Comparison of ENCODE assay signal across 12 cellular contexts in genomic region chr22:46062971-46063631, GRCh38.
DNase-seq lines count a peak whose midpoint lies in the region; ATAC-seq, FAIRE-seq and TF ChIP-seq lines count a peak whose summit lies in the region.
"Had no signal": no experiment of that assay in that cellular context is flagged by ENCODE, and none has a peak within 500 bp of the region (broad histone marks: within the 10 kb centered on the region; RNA-seq: fewer than 3 reads in every experiment).

No MANE protein-coding gene starts in this region.

- 77 to 79% (median 78%) methylated on average over 15 of the region's 15 CpGs for WGBS in small intestine, 3 donors

- TF ChIP-seq CTCF in chondrocyte (IDR thresholded peaks at IDR 0.05) (no peak), lower lobe of right lung (IDR thresholded peaks at IDR 0.05) (no peak), thoracic aorta (IDR thresholded peaks at IDR 0.05) (no peak)

- intact Hi-C loops in lower lobe of right lung (cut with DNase I), result no loop called here

- DNase-seq in NCI-H1105 treated with DMSO at 0.1 percent for 48 hours (lab: John Stamatoyannopoulos, UW), result peak; percentile 75
- DNase-seq in chondrocyte (ENCODE audit: low spot score), result peak; percentile 63
- DNase-seq in lower lobe of right lung, result peak; percentile 24
- no peak for DNase-seq in thoracic aorta (ENCODE audit: low spot score)
- no peak for DNase-seq in NCI-H510A (lab: John Stamatoyannopoulos, UW)
- DNase-seq in small intestine, result no peak
- no peak for DNase-seq in NCI-H2171 treated with DMSO at 0.1 percent for 48 hours (lab: John Stamatoyannopoulos, UW)
- no peak for DNase-seq in NCI-H1694 treated with DMSO at 0.1 percent for 48 hours (lab: John Stamatoyannopoulos, UW)
- DNase-seq: activated CD4-positive, alpha-beta T cell treated with anti-CD3 and anti-CD28 coated beads, Interleukin-2, amount 10 ng/mL, durations not matched to agents 24 days and 14 days; OCI-M1 had no signal

- H3K4me1 ChIP-seq in lower lobe of right lung (peaks cover 89% of the 10 kb centered on the region), thoracic aorta (ENCODE audit: control insufficient read depth in 1 of 2, low read depth in 2 of 2) (peaks cover 56 to 93% of the 10 kb centered on the region in 2 donors), small intestine (ENCODE audit: control insufficient read depth in 2 of 2, insufficient read depth in 1 of 2, low read depth in 1 of 2, low read length in 1 of 2) (peaks cover 0 to 4% of the 10 kb centered on the region in 2 donors)

- H3K27ac ChIP-seq in lower lobe of right lung (peak overlapping the region; percentile 97), thoracic aorta (peak overlapping the region; percentile 97 to 98), small intestine (ENCODE audit: low read depth in 1 of 2, low read length in 1 of 2) (peak overlapping the region in 1 of 2 donors; percentile 70)

- no peaks in the 10 kb centered on the region for H3K27me3 ChIP-seq in lower lobe of right lung (ENCODE audit: low read depth)
- H3K27me3 ChIP-seq in thoracic aorta (replicated peaks; ENCODE audit: insufficient read depth), result no peaks in the 10 kb centered on the region
- H3K27me3 ChIP-seq in small intestine (ENCODE audit: control insufficient read depth in 2 of 2, insufficient read depth in 2 of 2, low read length in 2 of 2), result no peaks in the 10 kb centered on the region

- no peak for ATAC-seq in lower lobe of right lung
- ATAC-seq in thoracic aorta (ENCODE audit: insufficient number of reproducible peaks, low FRiP score, low read depth), result no peak
- ATAC-seq: natural killer cell treated with Interleukin-12 subunit alpha and Interleukin-12 subunit beta and Interleukin-15 and Interleukin-18, amount 100 ng/mL, for 72 hours had no signal

- H3K4me3 Mint-ChIP-seq in chondrocyte (ENCODE audit: unreplicated experiment), result no peak overlapping the region
- H3K4me3 Mint-ChIP-seq: activated CD4-positive, alpha-beta T cell treated with anti-CD3 and anti-CD28 coated beads, Interleukin-2, amount 10 ng/mL, durations not matched to agents 24 days and 14 days had no signal

- H3K9me3 ChIP-seq in lower lobe of right lung (no peaks in the 10 kb centered on the region), thoracic aorta (no peaks in the 10 kb centered on the region), small intestine (ENCODE audit: control insufficient read depth, low read depth) (no peaks in the 10 kb centered on the region)

- H3K9me3 Mint-ChIP-seq in chondrocyte (ENCODE audit: low read depth), result no peaks in the 10 kb centered on the region
- H3K9me3 Mint-ChIP-seq: activated CD4-positive, alpha-beta T cell treated with anti-CD3 and anti-CD28 coated beads, Interleukin-2, amount 10 ng/mL, durations not matched to agents 24 days and 14 days; natural killer cell treated with Interleukin-12 subunit alpha and Interleukin-12 subunit beta and Interleukin-15 and Interleukin-18, amount 100 ng/mL, for 72 hours had no signal

- H3K4me1 Mint-ChIP-seq in chondrocyte (ENCODE audit: low read depth), result no peaks in the 10 kb centered on the region

- H3K36me3 ChIP-seq in lower lobe of right lung, result no peaks in the 10 kb centered on the region
- H3K36me3 ChIP-seq in thoracic aorta, result no peaks in the 10 kb centered on the region
- no peaks in the 10 kb centered on the region for H3K36me3 ChIP-seq in small intestine (ENCODE audit: control insufficient read depth in 2 of 2, insufficient read depth in 2 of 2, low read length in 2 of 2)

- no peak for FAIRE-seq in small intestine (lab: Jason Lieb, UNC)

- H3K4me3 ChIP-seq in lower lobe of right lung (no peak overlapping the region), thoracic aorta (peak overlapping the region; percentile 90), small intestine (ENCODE audit: low read depth in 1 of 2, low read length in 2 of 2) (no peak overlapping the region)

- H3K36me3 Mint-ChIP-seq in chondrocyte (ENCODE audit: low read depth), result no peaks in the 10 kb centered on the region
- H3K36me3 Mint-ChIP-seq: brain; natural killer cell treated with Interleukin-12 subunit alpha and Interleukin-12 subunit beta and Interleukin-15 and Interleukin-18, amount 100 ng/mL, for 72 hours had no signal

- H3K27ac Mint-ChIP-seq in chondrocyte (ENCODE audit: unreplicated experiment), result no peak overlapping the region
- H3K27ac Mint-ChIP-seq: activated CD4-positive, alpha-beta T cell treated with anti-CD3 and anti-CD28 coated beads, Interleukin-2, amount 10 ng/mL, durations not matched to agents 24 days and 14 days had no signal

- H3K27me3 Mint-ChIP-seq in chondrocyte (ENCODE audit: low read depth), result peaks cover 3% of the 10 kb centered on the region
- H3K27me3 Mint-ChIP-seq: activated CD4-positive, alpha-beta T cell treated with anti-CD3 and anti-CD28 coated beads, Interleukin-2, amount 10 ng/mL, durations not matched to agents 24 days and 14 days; natural killer cell treated with Interleukin-12 subunit alpha and Interleukin-12 subunit beta and Interleukin-15 and Interleukin-18, amount 100 ng/mL, for 72 hours had no signal

Comparison
In these comparisons a context has a peak if more than half of its experiments do, and no peak if none do; other contexts are left out.
1. DNase-seq: peak in NCI-H1105 treated with DMSO at 0.1 percent for 48 hours (single experiment), chondrocyte (single experiment) and lower lobe of right lung (single experiment); none in thoracic aorta (single experiment), NCI-H510A (single experiment), small intestine (single experiment), NCI-H2171 treated with DMSO at 0.1 percent for 48 hours (single experiment) and NCI-H1694 treated with DMSO at 0.1 percent for 48 hours (single experiment).